29 cellular contexts compared by ENCODE assay signal in genomic region chr2:238114851-238115660, GRCh38. TPM values are rescaled to one million over a fixed set of nuclear protein-coding genes. Genes with fewer than 3 reads are reported as not detected.
DNase-seq lines count a peak whose midpoint lies in the region; TF ChIP-seq lines count a peak whose summit lies in the region.
"Had no signal": no experiment of that assay in that cellular context is flagged by ENCODE, and none has a peak within 500 bp of the region (broad histone marks: within the 10 kb centered on the region; RNA-seq: fewer than 3 reads in every experiment).

No MANE protein-coding gene starts in this region.

- CTCF ChIA-PET in GM10248 (lab: Yijun Ruan, JAX), result interaction anchor here (2.1 kb wide), 2 partner anchors 14 to 24 kb away, joined by 5 to 6 read pairs; no protein-coding TSS in a partner anchor

- no peak overlapping the region for H3K4ac ChIP-seq in neuronal stem cell (ENCODE audit: low read length)

- no peak overlapping the region for H3K9ac ChIP-seq in endodermal cell (ENCODE audit: extremely low read depth, low read length, poor library complexity, severe bottlenecking)
- peak overlapping the region; percentile 21 for H3K9ac ChIP-seq in neuronal stem cell (ENCODE audit: low read depth, low read length, poor library complexity)

- no peaks in the 10 kb centered on the region for H3K36me3 Mint-ChIP-seq in endodermal cell (ENCODE audit: low read depth)

- H3K9me3 ChIP-seq in endodermal cell (ENCODE audit: control insufficient read depth, low read length), result peaks cover 10% of the 10 kb centered on the region
- peaks cover 0 to 10% of the 10 kb centered on the region in 2 donors for H3K9me3 ChIP-seq in neuronal stem cell (replicated peaks in 1 of 2; ENCODE audit: control insufficient read depth in 2 of 2, insufficient read depth in 1 of 2, low read depth in 1 of 2, low read length in 2 of 2)
- no peaks in the 10 kb centered on the region for H3K9me3 ChIP-seq in uterus
- H3K9me3 ChIP-seq: ovary had no signal

- POLR2A ChIA-PET in GM10248 (lab: Yijun Ruan, JAX), result no interaction called here

- H3K4me1 ChIP-seq in endodermal cell (ENCODE audit: control insufficient read depth, insufficient read depth, low read length) (no peaks in the 10 kb centered on the region), neuronal stem cell (ENCODE audit: control insufficient read depth in 2 of 2, insufficient read depth in 1 of 2, low read depth in 1 of 2, low read length in 2 of 2) (peaks cover 0 to 2% of the 10 kb centered on the region in 2 donors), uterus (no peaks in the 10 kb centered on the region)

- peak overlapping the region; percentile 64 for H4K91ac ChIP-seq in neuronal stem cell (ENCODE audit: low read depth, low read length, poor library complexity)

- H3K4me3 ChIP-seq in endodermal cell (ENCODE audit: low read length), result no peak overlapping the region
- H3K4me3 ChIP-seq in neuronal stem cell (ENCODE audit: low read length in 2 of 2), result no peak overlapping the region
- no peak overlapping the region for H3K4me3 ChIP-seq in uterus
- H3K4me3 ChIP-seq: ovary, SJCRH30, stomach had no signal

- peaks cover 3% of the 10 kb centered on the region for H3K79me1 ChIP-seq in neuronal stem cell (ENCODE audit: low read depth, low read length)

- no peaks in the 10 kb centered on the region for H3K4me1 Mint-ChIP-seq in endodermal cell
- H3K4me1 Mint-ChIP-seq: activated CD4-positive, alpha-beta T cell treated with anti-CD3 and anti-CD28 coated beads, Interleukin-2, amount 10 ng/mL, durations not matched to agents 24 days and 14 days; central memory CD8-positive, alpha-beta T cell; nephron had no signal

- H2BK15ac ChIP-seq in neuronal stem cell (ENCODE audit: low read length), result peak overlapping the region; percentile 67

- peaks cover 8% of the 10 kb centered on the region for H3K27me3 Mint-ChIP-seq in endodermal cell (ENCODE audit: insufficient read depth)

- H3K9me3 Mint-ChIP-seq in endodermal cell, result peaks cover 2% of the 10 kb centered on the region
- H3K9me3 Mint-ChIP-seq: activated CD4-positive, alpha-beta T cell treated with anti-CD3 and anti-CD28 coated beads, Interleukin-2, amount 10 ng/mL, durations not matched to agents 24 days and 14 days; central memory CD8-positive, alpha-beta T cell had no signal

- H2BK120ac ChIP-seq in neuronal stem cell (ENCODE audit: low read depth, low read length), result no peak overlapping the region

- peak overlapping the region; percentile 53 for H2BK5ac ChIP-seq in neuronal stem cell (ENCODE audit: low read length)

- H3K27ac ChIP-seq in endodermal cell (ENCODE audit: low read depth, low read length) (no peak overlapping the region), neuronal stem cell (replicated peaks; ENCODE audit: low read length) (no peak overlapping the region), uterus (no peak overlapping the region)
- H3K27ac ChIP-seq: ovary, SJCRH30, stomach had no signal

- peak; percentile 1 for DNase-seq in stimulated activated CD4-positive, alpha-beta T cell treated with anti-CD3 and anti-CD28 coated beads, Interleukin-4, amount 100 ng/mL, for 1 hour
- no peak for DNase-seq in stimulated activated CD4-positive, alpha-beta T cell treated with anti-CD3 and anti-CD28 coated beads, Interleukin-2, amount 100 ng/mL, for 48 hours
- DNase-seq in endodermal cell (peak; percentile 47), neuronal stem cell (ENCODE audit: low spot score) (no peak), GM10248 (ENCODE audit: extremely low spot score) (no peak), uterus (no peak), HuH-7.5 (ENCODE audit: low spot score) (no peak)
- DNase-seq: activated CD4-positive, alpha-beta T cell treated with anti-CD3 and anti-CD28 coated beads, Interleukin-2, amount 10 ng/mL, durations not matched to agents 24 days and 14 days; activated gamma-delta T cell; activated T-cell treated with anti-CD3 and anti-CD28 coated beads, Interleukin-2, amount 50 U/mL, for 1 hour; C1 segment of cervical spinal cord; COR-L47; DMS53; IMR-90; MV-4-11; NCI-H1436; NCI-H2081 treated with DMSO at 0.1 percent for 48 hours; NCI-H226; NCI-H526 treated with DMSO at 0.1 percent for 48 hours; SJCRH30; stimulated activated CD4-positive, alpha-beta T cell treated with anti-CD3 and anti-CD28 coated beads, Interleukin-2, amount 100 ng/mL, for 24 hours; stomach; SW 1271 had no signal

- H4K8ac ChIP-seq in neuronal stem cell (ENCODE audit: low read depth, low read length), result no peak overlapping the region

- H3K18ac ChIP-seq in neuronal stem cell (ENCODE audit: low read length), result peak overlapping the region; percentile 87

- no peak overlapping the region for H3K4me3 Mint-ChIP-seq in endodermal cell
- H3K4me3 Mint-ChIP-seq: activated CD4-positive, alpha-beta T cell treated with anti-CD3 and anti-CD28 coated beads, Interleukin-2, amount 10 ng/mL, durations not matched to agents 24 days and 14 days; central memory CD8-positive, alpha-beta T cell; dendritic cell treated with granulocyte-macrophage colony-stimulating factor and Interleukin-4, amounts not matched to agents 40 ng/mL and 50 ng/mL, for 4 days; nephron had no signal

- intact Hi-C loops in uterus (cut with DNase I; ENCODE audit: low total_unique reads), result no loop called here

- no peak overlapping the region for H2AFZ ChIP-seq in neuronal stem cell (ENCODE audit: low read length)

- peak overlapping the region; percentile 55 for H3K23ac ChIP-seq in neuronal stem cell (ENCODE audit: low read depth, low read length, poor library complexity)

- H3K4me2 ChIP-seq in neuronal stem cell (ENCODE audit: insufficient read depth, low read length, poor library complexity, severe bottlenecking), result no peak overlapping the region

- peak overlapping the region; percentile 82 for H3K14ac ChIP-seq in neuronal stem cell (ENCODE audit: low read length)

- TF ChIP-seq CTCF in endodermal cell (conservative IDR thresholded peaks at IDR 0.05), result peak; percentile 21
- TF ChIP-seq CTCF in GM10248 (IDR thresholded peaks at IDR 0.05; ENCODE audit: control extremely low read depth, extremely low read depth, low read depth, missing control alignments), result no peak
- no peak for TF ChIP-seq CTCF in uterus (IDR thresholded peaks at IDR 0.05)

- no peak overlapping the region for H3K27ac Mint-ChIP-seq in endodermal cell
- H3K27ac Mint-ChIP-seq: activated CD4-positive, alpha-beta T cell treated with anti-CD3 and anti-CD28 coated beads, Interleukin-2, amount 10 ng/mL, durations not matched to agents 24 days and 14 days; dendritic cell treated with granulocyte-macrophage colony-stimulating factor and Interleukin-4, amounts not matched to agents 40 ng/mL and 50 ng/mL, for 4 days; nephron had no signal

- H3K27me3 ChIP-seq in endodermal cell (ENCODE audit: control insufficient read depth, insufficient read depth, low read length, poor library complexity, severe bottlenecking) (peaks cover 6% of the 10 kb centered on the region), neuronal stem cell (ENCODE audit: control insufficient read depth in 3 of 3, insufficient read depth in 3 of 3, low read depth in 1 of 3, low read length in 3 of 3) (peaks cover 0 to 23% (median 0%) of the 10 kb centered on the region in 3 experiments), uterus (no peaks in the 10 kb centered on the region)
- H3K27me3 ChIP-seq: ovary, SJCRH30 had no signal

- no peak overlapping the region for H2AK5ac ChIP-seq in neuronal stem cell (ENCODE audit: low read depth, low read length)

- WGBS in endodermal cell (ENCODE audit: insufficient coverage in 1 of 2, insufficient read length in 1 of 2), 2 experiments, result 92 to 96% methylated on average over 29 to 32 of the region's 32 CpGs
- WGBS in neuronal stem cell (ENCODE audit: extremely low coverage in 2 of 2, insufficient read length in 2 of 2, insufficient replicate concordance in 1 of 2), 2 donors, result no CpG with 5 or more reads among the region's 32 CpGs

- H3K36me3 ChIP-seq in endodermal cell (ENCODE audit: control insufficient read depth, insufficient read depth, low read length) (no peaks in the 10 kb centered on the region), neuronal stem cell (replicated peaks in 1 of 2; ENCODE audit: control insufficient read depth in 2 of 2, insufficient read depth in 2 of 2, low read length in 2 of 2) (no peaks in the 10 kb centered on the region), uterus (no peaks in the 10 kb centered on the region)
- H3K36me3 ChIP-seq: ovary, SJCRH30, stomach had no signal

- H2BK12ac ChIP-seq in neuronal stem cell (ENCODE audit: low read length), result no peak overlapping the region

- TF ChIP-seq POLR2A in uterus (IDR thresholded peaks at IDR 0.05), result no peak

RNA-seq across cellular contexts. Expression of gene ESPNL, which starts 14.9 kb away (rescaled TPM):
- total RNA-seq in endodermal cell, result under 1 TPM; 0.15 to 0.86 TPM
- polyA plus RNA-seq in endodermal cell (2013, experiment 1 of 2), result 0.32 TPM
- polyA plus RNA-seq in endodermal cell (2013, experiment 2 of 2), result 0.25 TPM
- polyA plus RNA-seq in neuronal stem cell (2013, experiment 1 of 2), result 0.45 TPM
- polyA plus RNA-seq in neuronal stem cell (2013, experiment 2 of 2), result 0.46 TPM
- 1 to 10 TPM in 1 of 4 donors, under 1 TPM in 1, not detected in 2; 0.34 to 7.7 TPM for total RNA-seq in uterus

RNA-seq across cellular contexts. Expression of gene KLHL30, which starts 23.4 kb away (rescaled TPM):
- total RNA-seq in endodermal cell (not detected), uterus (1 to 10 TPM in 1 of 4 donors, under 1 TPM in 2, not detected in 1; under 0.01 to 3.3 (median 0.62) TPM)
- 0.25 TPM for polyA plus RNA-seq in endodermal cell (2013, experiment 1 of 2)
- 0.41 TPM for polyA plus RNA-seq in endodermal cell (2013, experiment 2 of 2)
- 0.06 TPM for polyA plus RNA-seq in neuronal stem cell (2013, experiment 1 of 2)
- polyA plus RNA-seq in neuronal stem cell (2013, experiment 2 of 2), result 0.07 TPM
- total RNA-seq: activated CD4-positive, alpha-beta T cell treated with anti-CD3 and anti-CD28 coated beads, Interleukin-2, amount 10 ng/mL, durations not matched to agents 24 days and 14 days; mononuclear cell had no signal

RNA-seq across cellular contexts. Expression of gene ERFE, which starts 43.7 kb away (rescaled TPM):
- total RNA-seq in endodermal cell, result 1 to 10 TPM in 1 of 2 donors, under 1 TPM in 1; 0.48 to 1.6 TPM
- 3.4 TPM for polyA plus RNA-seq in endodermal cell (2013, experiment 1 of 2)
- 2.0 TPM for polyA plus RNA-seq in endodermal cell (2013, experiment 2 of 2)
- 0.43 TPM for polyA plus RNA-seq in neuronal stem cell (2013, experiment 1 of 2)
- 0.37 TPM for polyA plus RNA-seq in neuronal stem cell (2013, experiment 2 of 2)
- under 1 TPM in 1 of 4 donors, not detected in 3; 0.83 TPM for total RNA-seq in uterus
- total RNA-seq: lower leg skin had no signal

RNA-seq across cellular contexts. Expression of gene SCLY, which starts 54.3 kb away (rescaled TPM):
- total RNA-seq in endodermal cell, result 10 to 100 TPM; 39.0 to 45.0 TPM
- 26.0 TPM for polyA plus RNA-seq in endodermal cell (2013, experiment 1 of 2)
- polyA plus RNA-seq in endodermal cell (2013, experiment 2 of 2), result 23.0 TPM
- 19.6 TPM for polyA plus RNA-seq in neuronal stem cell (2013, experiment 1 of 2)
- 19.6 TPM for polyA plus RNA-seq in neuronal stem cell (2013, experiment 2 of 2)
- 10 to 100 TPM in 2 of 4 donors, 1 to 10 TPM in 2; 5.1 to 26.0 (median 12.8) TPM for total RNA-seq in uterus

Comparison
In these comparisons a context has a peak if more than half of its experiments do, and no peak if none do; other contexts are left out.
1. DNase-seq: peak in stimulated activated CD4-positive, alpha-beta T cell treated with anti-CD3 and anti-CD28 coated beads, Interleukin-4, amount 100 ng/mL, for 1 hour (single experiment) and endodermal cell (single experiment); none in stimulated activated CD4-positive, alpha-beta T cell treated with anti-CD3 and anti-CD28 coated beads, Interleukin-2, amount 100 ng/mL, for 48 hours (0 of 2), neuronal stem cell (single experiment), GM10248 (single experiment), uterus (0 of 2) and HuH-7.5 (single experiment).